Comparison of ENCODE assay signal across 12 cellular contexts in the genomic region with DNA sequence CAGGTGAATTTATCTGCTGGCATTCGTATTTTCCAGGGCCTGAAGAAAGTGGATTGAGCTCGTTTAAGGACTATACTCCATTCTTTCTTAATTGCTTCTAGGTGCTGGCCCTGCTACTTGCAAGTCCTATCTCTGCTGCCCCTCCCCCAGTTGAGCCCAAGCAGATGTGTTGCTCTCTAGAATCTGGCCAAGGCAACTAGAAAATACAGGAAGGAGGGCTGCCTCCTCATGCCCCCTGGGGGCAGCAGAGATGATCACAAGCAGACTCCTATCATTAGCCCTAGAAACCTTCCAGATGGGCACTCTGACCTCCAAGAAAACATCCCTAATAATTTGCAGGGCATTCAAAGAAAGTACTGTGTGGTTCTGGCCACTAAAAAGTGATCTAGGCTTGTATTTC.
A peak's percentile ranks its signal among the peaks of the same experiment; 100 is the strongest.
DNase-seq lines count a peak whose midpoint lies in the region; ATAC-seq and TF ChIP-seq lines count a peak whose summit lies in the region.
"Had no signal": no experiment of that assay in that cellular context is flagged by ENCODE, and none has a peak within 500 bp of the region (broad histone marks: within the 10 kb centered on the region; RNA-seq: fewer than 3 reads in every experiment).

No MANE protein-coding gene starts in this region.

- no peaks in the 10 kb centered on the region for H4K20me1 ChIP-seq in OCI-LY7 (ENCODE audit: insufficient read depth, low read length)

- no peaks in the 10 kb centered on the region for H3K4me1 ChIP-seq in OCI-LY7 (ENCODE audit: insufficient read depth, low read length, poor library complexity, severe bottlenecking)
- H3K4me1 ChIP-seq: upper lobe of left lung had no signal

- no peak overlapping the region for H3K27ac ChIP-seq in AG04450 (ENCODE audit: low read depth, low read length)
- H3K27ac ChIP-seq in OCI-LY7 (ENCODE audit: low read depth, low read length, poor library complexity, severe bottlenecking) = no peak overlapping the region
- H3K27ac ChIP-seq: upper lobe of left lung had no signal

- no peak overlapping the region for H3K27ac Mint-ChIP-seq in stimulated activated effector memory CD8-positive, alpha-beta T cell treated with anti-CD3 and anti-CD28 coated beads, Interleukin-12 subunit alpha, Interleukin-12 subunit beta, amount 100 ng/mL, for 72 hours
- H3K27ac Mint-ChIP-seq in T-cell = no peak overlapping the region

- peak; percentile 31; the same call in 1 of the 2 replicates for TF ChIP-seq CTCF in AG04450 (IDR thresholded peaks at IDR 0.05; ENCODE audit: low read depth, low read length)
- peak; percentile 56 for TF ChIP-seq CTCF in OCI-LY7 (conservative IDR thresholded peaks at IDR 0.05; ENCODE audit: low read length)
- peak; percentile 30 for TF ChIP-seq CTCF in fibroblast of mammary gland (conservative IDR thresholded peaks at IDR 0.05; ENCODE audit: control insufficient read depth, insufficient read depth, low read depth, low read length)

- BruUV-seq in OCI-LY7 (replicated peaks; lab: Mats Ljungman, UMichigan) = no TSS peak

- H3K79me2 ChIP-seq in OCI-LY7 (ENCODE audit: insufficient read depth, low read depth, low read length) = no peaks in the 10 kb centered on the region

- H3K4me3 Mint-ChIP-seq in stimulated activated effector memory CD8-positive, alpha-beta T cell treated with anti-CD3 and anti-CD28 coated beads, Interleukin-12 subunit alpha, Interleukin-12 subunit beta, amount 100 ng/mL, for 72 hours = no peak overlapping the region
- H3K4me3 Mint-ChIP-seq in T-cell = no peak overlapping the region

- H3K9me3 Mint-ChIP-seq in stimulated activated effector memory CD8-positive, alpha-beta T cell treated with anti-CD3 and anti-CD28 coated beads, Interleukin-12 subunit alpha, Interleukin-12 subunit beta, amount 100 ng/mL, for 72 hours = no peaks in the 10 kb centered on the region
- no peaks in the 10 kb centered on the region for H3K9me3 Mint-ChIP-seq in T-cell

- no peaks in the 10 kb centered on the region for H3K27me3 Mint-ChIP-seq in T-cell

- no peak overlapping the region for H2AFZ ChIP-seq in OCI-LY7 (ENCODE audit: low read length)

- ATAC-seq in GM18907 (IDR thresholded peaks at IDR 0.05; ENCODE audit: unreplicated experiment) = peak; percentile 53
- ATAC-seq in HG03196 (IDR thresholded peaks at IDR 0.05; ENCODE audit: unreplicated experiment) = no peak
- ATAC-seq in stimulated activated effector memory CD8-positive, alpha-beta T cell treated with anti-CD3 and anti-CD28 coated beads, Interleukin-12 subunit alpha, Interleukin-12 subunit beta, amount 100 ng/mL, for 72 hours = no peak
- no peak for ATAC-seq in T-cell (replicated peaks in 1 of 4)
- ATAC-seq: esophagus mucosa had no signal

- H3K4me3 ChIP-seq in AG04450 (ENCODE audit: low read depth, low read length) = no peak overlapping the region
- no peak overlapping the region for H3K4me3 ChIP-seq in OCI-LY7 (ENCODE audit: low read depth, low read length, poor library complexity, severe bottlenecking)
- H3K4me3 ChIP-seq in fibroblast of mammary gland (ENCODE audit: control insufficient read depth, low read depth, low read length) = no peak overlapping the region
- H3K4me3 ChIP-seq: upper lobe of left lung had no signal

- H3K9me3 ChIP-seq in AG04450 (ENCODE audit: control insufficient read depth, insufficient read depth, low read length) (no peaks in the 10 kb centered on the region), OCI-LY7 (ENCODE audit: low read length) (no peaks in the 10 kb centered on the region)
- H3K9me3 ChIP-seq: upper lobe of left lung had no signal

- no peaks in the 10 kb centered on the region for H3K36me3 ChIP-seq in OCI-LY7 (ENCODE audit: insufficient read depth, low read length)
- H3K36me3 ChIP-seq: upper lobe of left lung had no signal

- POLR2A ChIA-PET in AG04450 (lab: Yijun Ruan, JAX) = no interaction called here
- POLR2A ChIA-PET in OCI-LY7 (lab: Charles Lee) = no interaction called here
- POLR2A ChIA-PET in T-cell (lab: Charles Lee) = interaction anchor here in 1 of 2 donors (0.5 kb wide), 1 partner anchor 502 kb away, joined by 3 read pairs; no protein-coding TSS in a partner anchor

- no peaks in the 10 kb centered on the region for H3K36me3 Mint-ChIP-seq in stimulated activated effector memory CD8-positive, alpha-beta T cell treated with anti-CD3 and anti-CD28 coated beads, Interleukin-12 subunit alpha, Interleukin-12 subunit beta, amount 100 ng/mL, for 72 hours
- peaks cover 4% of the 10 kb centered on the region for H3K36me3 Mint-ChIP-seq in T-cell

- H3K4me1 Mint-ChIP-seq in stimulated activated effector memory CD8-positive, alpha-beta T cell treated with anti-CD3 and anti-CD28 coated beads, Interleukin-12 subunit alpha, Interleukin-12 subunit beta, amount 100 ng/mL, for 72 hours = no peaks in the 10 kb centered on the region
- H3K4me1 Mint-ChIP-seq in T-cell = no peaks in the 10 kb centered on the region

- H3K27me3 ChIP-seq in AG04450 (ENCODE audit: control insufficient read depth, insufficient read depth, low read length) = no peaks in the 10 kb centered on the region
- H3K27me3 ChIP-seq: upper lobe of left lung had no signal

- H3K4me2 ChIP-seq in OCI-LY7 (ENCODE audit: low read length) = no peak overlapping the region

- CTCF ChIA-PET in AG04450 (lab: Charles Lee) = interaction anchor here (0.6 to 1.5 kb wide), 4 partner anchors 9 to 360 kb away, joined by 3 read pairs; no protein-coding TSS in a partner anchor
- CTCF ChIA-PET in OCI-LY7 (lab: Charles Lee; ENCODE audit: unreplicated experiment) = no interaction called here
- CTCF ChIA-PET in T-cell (lab: Charles Lee) = no interaction called here

- intact Hi-C loops in OCI-LY7 (cut with micrococcal nuclease; ENCODE audit: unreplicated experiment) = no loop called here

- no peaks in the 10 kb centered on the region for H3K9me2 ChIP-seq in OCI-LY7 (ENCODE audit: insufficient read depth, low read length)

- no peak for DNase-seq in AG04450 (ENCODE audit: low read depth, low spot score)
- peak; percentile 14 for DNase-seq in OCI-LY7 (ENCODE audit: low spot score)
- peak; percentile 20 for DNase-seq in fibroblast of mammary gland (ENCODE audit: low read depth)
- no peak for DNase-seq in NCI-H2081 treated with DMSO at 0.1 percent for 48 hours (lab: John Stamatoyannopoulos, UW)
- DNase-seq in stimulated activated effector memory CD8-positive, alpha-beta T cell treated with anti-CD3 and anti-CD28 coated beads, Interleukin-12 subunit alpha, Interleukin-12 subunit beta, amount 100 ng/mL, for 72 hours (ENCODE audit: low spot score in 2 of 2) = no peak
- DNase-seq in T-cell = no peak
- DNase-seq: activated gamma-delta T cell, T-helper 1 cell, upper lobe of left lung had no signal

Comparison
In these comparisons a context has a peak if more than half of its experiments do, and no peak if none do; other contexts are left out.
1. DNase-seq: peak in OCI-LY7 (single experiment) and fibroblast of mammary gland (single experiment); none in AG04450 (single experiment), NCI-H2081 treated with DMSO at 0.1 percent for 48 hours (single experiment), stimulated activated effector memory CD8-positive, alpha-beta T cell treated with anti-CD3 and anti-CD28 coated beads, Interleukin-12 subunit alpha, Interleukin-12 subunit beta, amount 100 ng/mL, for 72 hours (0 of 2) and T-cell (0 of 34).
2. Peak in every context shown above with its lines, with median percentiles within 50 percentile points of each other: CTCF ChIP-seq.